8 cellular contexts compared by ENCODE assay signal in genomic region chr1:23558872-23559135, GRCh38. TPM values are rescaled to one million over a fixed set of nuclear protein-coding genes. Genes with fewer than 3 reads are reported as not detected.
DNase-seq lines count a peak whose midpoint lies in the region; ATAC-seq and TF ChIP-seq lines count a peak whose summit lies in the region.

No MANE protein-coding gene starts in this region.

- H3K27me3 ChIP-seq in SK-N-SH (ENCODE audit: insufficient read depth) (no peaks in the 10 kb centered on the region), iPS-15b (ENCODE audit: control insufficient read depth, insufficient read depth, low read length) (peaks cover 48% of the 10 kb centered on the region), stomach (no peaks in the 10 kb centered on the region)

- H3K79me2 ChIP-seq in SK-N-SH (ENCODE audit: insufficient read depth), result peaks cover 41% of the 10 kb centered on the region

- peak overlapping the region; percentile 70 for H3K27ac Mint-ChIP-seq in activated T-cell treated with anti-CD3 and anti-CD28 coated beads, Interleukin-2, amount 50 U/mL, for 72 hours

- H3K4me2 ChIP-seq in SK-N-SH, result peak overlapping the region; percentile 93

- peaks cover 80% of the 10 kb centered on the region for H3K4me1 Mint-ChIP-seq in activated T-cell treated with anti-CD3 and anti-CD28 coated beads, Interleukin-2, amount 50 U/mL, for 72 hours (ENCODE audit: low read depth)

- no peak for TF ChIP-seq RAD21 in SK-N-SH (IDR thresholded peaks at IDR 0.05; ENCODE audit: low read length)

- intact Hi-C loops in stomach (cut with DNase I; ENCODE audit: low total_unique reads), result no loop called here

- no peak overlapping the region for H2AFZ ChIP-seq in SK-N-SH (ENCODE audit: low read depth)

- H3K9me3 ChIP-seq in SK-N-SH (no peaks in the 10 kb centered on the region), iPS-15b (ENCODE audit: control insufficient read depth, insufficient read depth, low read length) (no peaks in the 10 kb centered on the region), stomach (no peaks in the 10 kb centered on the region)

- DNase-seq in SK-N-SH, result no peak
- DNase-seq in activated T-cell treated with anti-CD3 and anti-CD28 coated beads, Interleukin-2, amount 50 U/mL, for 72 hours, result no peak
- DNase-seq in stomach, result no peak
- DNase-seq in superior temporal gyrus (ENCODE audit: extremely low spot score), result no peak
- DNase-seq in NCI-H2029 treated with DMSO at 0.1 percent for 48 hours (lab: John Stamatoyannopoulos, UW), result no peak

- POLR2A ChIA-PET in SK-N-SH (lab: Yijun Ruan, JAX), result interaction anchor here (1.0 to 2.9 kb wide), 8 partner anchors 10 to 219 kb away, joined by 3 to 14 read pairs (median 6); partner anchors contain the start of genes E2F2 and PITHD1

- peaks cover 19% of the 10 kb centered on the region for H3K27me3 Mint-ChIP-seq in activated T-cell treated with anti-CD3 and anti-CD28 coated beads, Interleukin-2, amount 50 U/mL, for 72 hours (ENCODE audit: low read depth)

- TF ChIP-seq CTCF in SK-N-SH (IDR thresholded peaks at IDR 0.05), result no peak
- TF ChIP-seq CTCF in stomach (IDR thresholded peaks at IDR 0.05), result no peak

- H3K36me3 Mint-ChIP-seq in activated T-cell treated with anti-CD3 and anti-CD28 coated beads, Interleukin-2, amount 50 U/mL, for 72 hours (ENCODE audit: insufficient read depth in 2 of 2), result peaks cover 0 to 3% of the 10 kb centered on the region in 2 donors

- H3K9ac ChIP-seq in SK-N-SH (peak overlapping the region; percentile 99), iPS-15b (ENCODE audit: low read depth, low read length) (peak overlapping the region; percentile 81)

- CTCF ChIA-PET in SK-N-SH (lab: Yijun Ruan, JAX), result interaction anchor here (1.1 to 11.0 kb wide), 11 partner anchors 10 to 79 kb away, joined by 3 to 97 read pairs (median 5); no protein-coding TSS in a partner anchor

- H3K9me2 ChIP-seq in SK-N-SH, result no peaks in the 10 kb centered on the region

- H3K4me3 Mint-ChIP-seq in activated T-cell treated with anti-CD3 and anti-CD28 coated beads, Interleukin-2, amount 50 U/mL, for 72 hours, result peak overlapping the region; percentile 93 to 96

- no peaks in the 10 kb centered on the region for H3K9me3 Mint-ChIP-seq in activated T-cell treated with anti-CD3 and anti-CD28 coated beads, Interleukin-2, amount 50 U/mL, for 72 hours

- H3F3A ChIP-seq in SK-N-SH (replicated peaks; ENCODE audit: insufficient read depth), result peaks cover 74% of the 10 kb centered on the region

- H3K27ac ChIP-seq in SK-N-SH (ENCODE audit: low read depth in 2 of 2, low read length in 1 of 2) (peak overlapping the region; percentile 98 to 100), stomach (peak overlapping the region; percentile 96 to 97 (median 97))

- H3K4me1 ChIP-seq in SK-N-SH (ENCODE audit: control insufficient read depth in 1 of 2, insufficient read depth in 2 of 2, low read depth in 1 of 2, low read length in 1 of 2), result peaks cover 60 to 82% of the 10 kb centered on the region in 2 experiments
- peaks cover 41% of the 10 kb centered on the region for H3K4me1 ChIP-seq in iPS-15b (ENCODE audit: control insufficient read depth, insufficient read depth, low read length)
- peaks cover 54 to 90% (median 81%) of the 10 kb centered on the region in 4 donors for H3K4me1 ChIP-seq in stomach

- no peak for TF ChIP-seq POLR2A in stomach (IDR thresholded peaks at IDR 0.05)

- no peak for ATAC-seq in SK-N-SH treated with all-trans-retinoic acid at 6 μM for 48 hours
- no peak for ATAC-seq in activated T-cell treated with anti-CD3 and anti-CD28 coated beads, Interleukin-2, amount 50 U/mL, for 72 hours (replicated peaks in 1 of 2)
- ATAC-seq in HG02852 (IDR thresholded peaks at IDR 0.05; ENCODE audit: unreplicated experiment), result no peak

- TF ChIP-seq EP300 in SK-N-SH (IDR thresholded peaks at IDR 0.05; ENCODE audit: borderline replicate concordance in 1 of 2, low read depth in 1 of 2, low read length in 1 of 2), result no peak
- TF ChIP-seq EP300 in stomach (IDR thresholded peaks at IDR 0.05), result no peak

- peaks cover 30% of the 10 kb centered on the region for H4K20me1 ChIP-seq in SK-N-SH (ENCODE audit: insufficient read depth)

- peaks cover 2 to 23% of the 10 kb centered on the region in 2 experiments for H3K36me3 ChIP-seq in SK-N-SH (replicated peaks in 1 of 2; ENCODE audit: control insufficient read depth in 1 of 2, insufficient read depth in 2 of 2, low read length in 1 of 2)
- H3K36me3 ChIP-seq in iPS-15b (ENCODE audit: control insufficient read depth, insufficient read depth, low read length), result no peaks in the 10 kb centered on the region
- peaks cover 0 to 8% (median 2%) of the 10 kb centered on the region in 4 donors for H3K36me3 ChIP-seq in stomach

- 0% methylated on average over 5 of the region's 14 CpGs for WGBS in SK-N-SH (ENCODE audit: low lambda C conversion rate)
- WGBS in stomach, 5 donors, result 0 to 1% (median 0%) methylated on average over 13 to 14 of the region's 14 CpGs

- peak overlapping the region; percentile 88 to 92 for H3K4me3 ChIP-seq in SK-N-SH (ENCODE audit: low read depth in 2 of 2, low read length in 1 of 2)
- H3K4me3 ChIP-seq in iPS-15b (ENCODE audit: low read depth, low read length), result peak overlapping the region; percentile 63
- H3K4me3 ChIP-seq in stomach, result peak overlapping the region; percentile 68 to 84 (median 78)

TF ChIP-seq in SK-N-SH, 30 proteins besides CTCF, POLR2A, EP300 and RAD21 (continues in another document):
- TF ChIP-seq NFIC (IDR thresholded peaks at IDR 0.05; ENCODE audit: borderline replicate concordance) (no peak), JUND (IDR thresholded peaks at IDR 0.05) (no peak), RFX5 (IDR thresholded peaks at IDR 0.05; ENCODE audit: low read length) (no peak), YY1 (IDR thresholded peaks at IDR 0.05; ENCODE audit: low read depth) (no peak), FOXM1 (IDR thresholded peaks at IDR 0.05; ENCODE audit: low read depth) (no peak), TAF1 (IDR thresholded peaks at IDR 0.05; ENCODE audit: borderline replicate concordance, low read depth, low read length) (no peak), MXI1 (IDR thresholded peaks at IDR 0.05; ENCODE audit: low read depth, low read length) (no peak), FOSL2 (IDR thresholded peaks at IDR 0.05; ENCODE audit: borderline replicate concordance, low read depth) (no peak), TCF12 (IDR thresholded peaks at IDR 0.05) (no peak), MEF2A (IDR thresholded peaks at IDR 0.05; ENCODE audit: borderline replicate concordance, low read depth) (no peak), RCOR1 (IDR thresholded peaks at IDR 0.05; ENCODE audit: low read length) (no peak), CHD2 (IDR thresholded peaks at IDR 0.05; ENCODE audit: low read length, partially characterized antibody) (no peak), NRF1 (IDR thresholded peaks at IDR 0.05; ENCODE audit: low read depth, low read length) (no peak)

TF ChIP-seq in SK-N-SH treated with all-trans-retinoic acid at 6 μM for 48 hours, 23 proteins besides CTCF, POLR2A, EP300 and RAD21 (continues in another document):
- no peak for TF ChIP-seq BACH2 (CRISPR knock-in tag; IDR thresholded peaks at IDR 0.05; ENCODE audit: borderline replicate concordance)
- TF ChIP-seq PATZ1 (CRISPR knock-in tag; IDR thresholded peaks at IDR 0.05; ENCODE audit: borderline replicate concordance), result no peak
- no peak for TF ChIP-seq TOX (CRISPR knock-in tag; IDR thresholded peaks at IDR 0.05; ENCODE audit: borderline replicate concordance)
- no peak for TF ChIP-seq ZFP30 (CRISPR knock-in tag; IDR thresholded peaks at IDR 0.05)
- TF ChIP-seq ISL1 (CRISPR knock-in tag; IDR thresholded peaks at IDR 0.05), result no peak
- no peak for TF ChIP-seq ZNF8 (CRISPR knock-in tag; IDR thresholded peaks at IDR 0.05)
- TF ChIP-seq ZNF70 (CRISPR knock-in tag; IDR thresholded peaks at IDR 0.05), result no peak
- TF ChIP-seq, protein P1, sequence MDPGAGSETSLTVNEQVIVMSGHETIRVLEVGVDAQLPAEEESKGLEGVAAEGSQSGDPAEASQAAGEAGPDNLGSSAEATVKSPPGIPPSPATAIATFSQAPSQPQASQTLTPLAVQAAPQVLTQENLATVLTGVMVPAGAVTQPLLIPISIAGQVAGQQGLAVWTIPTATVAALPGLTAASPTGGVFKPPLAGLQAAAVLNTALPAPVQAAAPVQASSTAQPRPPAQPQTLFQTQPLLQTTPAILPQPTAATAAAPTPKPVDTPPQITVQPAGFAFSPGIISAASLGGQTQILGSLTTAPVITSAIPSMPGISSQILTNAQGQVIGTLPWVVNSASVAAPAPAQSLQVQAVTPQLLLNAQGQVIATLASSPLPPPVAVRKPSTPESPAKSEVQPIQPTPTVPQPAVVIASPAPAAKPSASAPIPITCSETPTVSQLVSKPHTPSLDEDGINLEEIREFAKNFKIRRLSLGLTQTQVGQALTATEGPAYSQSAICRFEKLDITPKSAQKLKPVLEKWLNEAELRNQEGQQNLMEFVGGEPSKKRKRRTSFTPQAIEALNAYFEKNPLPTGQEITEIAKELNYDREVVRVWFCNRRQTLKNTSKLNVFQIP (CRISPR knock-in tag; IDR thresholded peaks at IDR 0.05; ENCODE audit: borderline replicate concordance, low read depth), result no peak

RNA-seq across cellular contexts. Expression of gene ID3, which starts 0.5 kb away (rescaled TPM):
- polyA plus RNA-seq in SK-N-SH (2012; rRNA removed), result 394 and 504 TPM in 2 replicates
- polyA plus RNA-seq in SK-N-SH (2012; cell fraction: cytosol; rRNA removed), result 247 and 268 TPM in 2 replicates
- 1,333 and 1,662 TPM in 2 replicates for polyA plus RNA-seq in SK-N-SH (2012; cell fraction: nucleus; rRNA removed)
- 10 to 100 TPM; 32.3 to 37.2 TPM for total RNA-seq in activated T-cell treated with anti-CD3 and anti-CD28 coated beads, Interleukin-2, amount 50 U/mL, for 72 hours
- 1,000 to 10,000 TPM in 1 of 5 donors, 100 to 1,000 TPM in 3, 10 to 100 TPM in 1; 90.6 to 1,101 (median 120) TPM for total RNA-seq in stomach
- polyA plus RNA-seq in stomach, result 100 to 1,000 TPM in 2 of 3 donors, 10 to 100 TPM in 1; 79.4 to 226 (median 139) TPM

RNA-seq across cellular contexts. Expression of gene E2F2, which starts 27.8 kb away (rescaled TPM):
- polyA plus RNA-seq in SK-N-SH (2012; rRNA removed), result 0.43 and 0.44 TPM in 2 replicates
- polyA plus RNA-seq in SK-N-SH (2012; cell fraction: cytosol; rRNA removed), result 0.30 and 0.47 TPM in 2 replicates
- 1.1 and 1.7 TPM in 2 replicates for polyA plus RNA-seq in SK-N-SH (2012; cell fraction: nucleus; rRNA removed)
- total RNA-seq in activated T-cell treated with anti-CD3 and anti-CD28 coated beads, Interleukin-2, amount 50 U/mL, for 72 hours, result 10 to 100 TPM; 19.9 to 24.7 TPM
- total RNA-seq in stomach, result 10 to 100 TPM in 1 of 5 donors, 1 to 10 TPM in 3, under 1 TPM in 1; 0.58 to 27.8 (median 3.5) TPM
- polyA plus RNA-seq in stomach, result 1 to 10 TPM in 1 of 3 donors, under 1 TPM in 2; 0.61 to 3.2 (median 0.87) TPM
